ENCODE assay signal across 21 cellular contexts in the genomic region with DNA sequence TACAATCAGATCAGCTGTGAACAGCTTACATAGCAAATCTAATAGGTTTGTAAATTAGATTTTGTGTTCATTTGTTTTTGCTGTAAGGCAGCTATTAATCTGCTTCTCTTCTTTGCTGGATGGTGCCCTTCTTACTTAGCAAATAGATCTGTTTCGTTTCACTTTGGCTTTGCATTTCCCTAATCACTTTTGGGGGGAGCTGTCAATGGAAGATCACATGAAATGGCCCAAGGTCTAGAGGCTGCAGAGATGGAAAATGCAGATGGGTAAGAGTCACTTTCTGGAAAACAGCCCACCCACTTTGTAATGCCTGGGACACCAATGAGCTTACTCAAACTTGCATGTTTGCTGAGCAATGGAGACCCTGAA. TPM values are rescaled to one million over a fixed set of nuclear protein-coding genes. Genes with fewer than 3 reads are reported as not detected.
"Had no signal": no experiment of that assay in that cellular context is flagged by ENCODE, and none has a peak within 500 bp of the region (broad histone marks: within the 10 kb centered on the region; RNA-seq: fewer than 3 reads in every experiment).

No MANE protein-coding gene starts in this region.

- H3K9me3 ChIP-seq: colonic mucosa, left lung, prostate gland, right atrium auricular region, tibial nerve had no signal

- H3K9me3 Mint-ChIP-seq: activated B cell treated with CpG ODN at 0.5 μM for 24 hours; activated CD4-positive, alpha-beta memory T cell treated with anti-CD3 and anti-CD28 coated beads for 36 hours; activated T-helper 1 cell treated with anti-CD3 and anti-CD28 coated beads, Interleukin-12 subunit alpha, Interleukin-12 subunit beta, Interleukin-2, Interleukin-4 antibody, amounts not matched to agents 30 ng/mL and 10 ng/mL and 1 ng/mL, durations not matched to agents 14 hours and 24 hours and 36 hours; central memory CD8-positive, alpha-beta T cell; endodermal cell; naive B cell; neural crest cell had no signal

- H3K4me1 Mint-ChIP-seq: activated B cell treated with CpG ODN at 0.5 μM for 24 hours; central memory CD8-positive, alpha-beta T cell; naive B cell had no signal

- H3K27ac Mint-ChIP-seq: activated B cell treated with CpG ODN at 0.5 μM for 24 hours; activated CD4-positive, alpha-beta memory T cell treated with anti-CD3 and anti-CD28 coated beads for 36 hours; activated naive CD8-positive, alpha-beta T cell; activated T-helper 1 cell treated with anti-CD3 and anti-CD28 coated beads, Interleukin-12 subunit alpha, Interleukin-12 subunit beta, Interleukin-2, Interleukin-4 antibody, amounts not matched to agents 30 ng/mL and 10 ng/mL and 1 ng/mL, durations not matched to agents 14 hours and 24 hours and 36 hours; naive B cell had no signal

- H3K36me3 ChIP-seq: brain microvascular endothelial cell, colonic mucosa, left lung, prostate gland, right atrium auricular region, tibial nerve had no signal

- H3K4me1 ChIP-seq: colonic mucosa, left lung, prostate gland, right atrium auricular region, tibial nerve had no signal

- H3K4me3 ChIP-seq: colonic mucosa, left lung, prostate gland, right atrium auricular region, skin epidermis, tibial nerve had no signal

- DNase-seq: activated B cell treated with CpG ODN at 0.5 μM for 24 hours; activated CD4-positive, alpha-beta memory T cell treated with anti-CD3 and anti-CD28 coated beads for 36 hours; activated CD4-positive, alpha-beta T cell treated with anti-CD3 and anti-CD28 coated beads for 4 hours; activated gamma-delta T cell treated with Interleukin-2 at 50 U/mL for 16 hours; activated T-cell treated with anti-CD3 and anti-CD28 coated beads for 4 hours; colonic mucosa; kidney; left lung; naive B cell; stimulated activated naive CD8-positive, alpha-beta T cell treated with anti-CD3 and anti-CD28 coated beads, Interleukin-15, Interleukin-2, amounts not matched to agents 100 U/mL and 50 U/mL, for 24 hours had no signal

- H3K36me3 Mint-ChIP-seq: activated CD4-positive, alpha-beta memory T cell treated with anti-CD3 and anti-CD28 coated beads for 36 hours; activated naive CD8-positive, alpha-beta T cell; naive B cell had no signal

- ATAC-seq: left lung; stimulated activated naive CD8-positive, alpha-beta T cell treated with anti-CD3 and anti-CD28 coated beads, Interleukin-15, Interleukin-2, amounts not matched to agents 100 U/mL and 50 U/mL, for 24 hours had no signal

- H3K27me3 ChIP-seq: brain microvascular endothelial cell, colonic mucosa, right atrium auricular region, tibial nerve had no signal

- H3K4me3 Mint-ChIP-seq: activated B cell treated with CpG ODN at 0.5 μM for 24 hours; activated CD4-positive, alpha-beta memory T cell treated with anti-CD3 and anti-CD28 coated beads for 36 hours; activated naive CD8-positive, alpha-beta T cell; activated T-helper 1 cell treated with anti-CD3 and anti-CD28 coated beads, Interleukin-12 subunit alpha, Interleukin-12 subunit beta, Interleukin-2, Interleukin-4 antibody, amounts not matched to agents 30 ng/mL and 10 ng/mL and 1 ng/mL, durations not matched to agents 14 hours and 24 hours and 36 hours; central memory CD8-positive, alpha-beta T cell; endodermal cell; naive B cell; neural crest cell had no signal

- H3K27ac ChIP-seq: brain microvascular endothelial cell, colonic mucosa, left lung, prostate gland, right atrium auricular region, skin epidermis, tibial nerve had no signal

RNA-seq across cellular contexts. Expression of gene ST8SIA2, which starts 36.4 kb away (rescaled TPM):
- total RNA-seq: activated B cell treated with CpG ODN at 0.5 μM for 24 hours; activated CD4-positive, alpha-beta memory T cell treated with anti-CD3 and anti-CD28 coated beads for 36 hours; activated T-helper 1 cell treated with anti-CD3 and anti-CD28 coated beads, Interleukin-12 subunit alpha, Interleukin-12 subunit beta, Interleukin-2, Interleukin-4 antibody, amounts not matched to agents 30 ng/mL and 10 ng/mL and 1 ng/mL, durations not matched to agents 14 hours and 24 hours and 36 hours; omental fat pad; tibial nerve had no signal
